In genomic region chr12:16094437-16094836, GRCh38 we compare ENCODE assay signal across 1 cellular context.
TF ChIP-seq lines count a peak whose summit lies in the region.

No MANE protein-coding gene starts in this region.

TF ChIP-seq in GM23338, 12 proteins besides CTCF, POLR2A, EP300 and RAD21 (continued from another document):
- TF ChIP-seq ETS1 (IDR thresholded peaks at IDR 0.05) (no peak), REST (IDR thresholded peaks at IDR 0.05; ENCODE audit: unreplicated experiment) (no peak), ZNF114 (CRISPR knock-in tag; IDR thresholded peaks at IDR 0.05) (no peak)
